13 cellular contexts compared by ENCODE assay signal in genomic region chr3:196323723-196324122, GRCh38. TPM values are rescaled to one million over a fixed set of nuclear protein-coding genes. Genes with fewer than 3 reads are reported as not detected.
DNase-seq lines count a peak whose midpoint lies in the region; ATAC-seq and TF ChIP-seq lines count a peak whose summit lies in the region.
"Had no signal": no experiment of that assay in that cellular context is flagged by ENCODE, and none has a peak within 500 bp of the region (broad histone marks: within the 10 kb centered on the region; RNA-seq: fewer than 3 reads in every experiment).

No MANE protein-coding gene starts in this region.

- DNase-seq in BJ (ENCODE audit: low read depth) (no peak), HFF-Myc (ENCODE audit: extremely low read depth, low read depth) (no peak), SJCRH30 (peak; percentile 92 to 94), foreskin keratinocyte (no peak), osteoblast (ENCODE audit: insufficient read length, low spot score, missing footprints) (no peak)
- no peak for DNase-seq in effector memory CD4-positive, alpha-beta T cell
- DNase-seq in activated T-cell treated with anti-CD3 and anti-CD28 coated beads, Interleukin-2, amount 50 U/mL, for 24 hours, result no peak
- DNase-seq: Calu3; KBM-7; stimulated activated CD4-positive, alpha-beta T cell treated with anti-CD3 and anti-CD28 coated beads, Interleukin-2, amount 100 ng/mL, for 48 hours; stimulated activated naive CD8-positive, alpha-beta T cell treated with anti-CD3 and anti-CD28 coated beads, Interleukin-15, amount 100 ng/mL, for 72 hours had no signal

- no peak overlapping the region for H3K4me2 ChIP-seq in osteoblast (ENCODE audit: insufficient read depth, low read length)

- peaks cover 4% of the 10 kb centered on the region for H3K27me3 Mint-ChIP-seq in activated T-helper 17 cell treated with anti-CD3 and anti-CD28 coated beads, Interleukin-2, amount 50 U/mL, for 72 hours
- H3K27me3 Mint-ChIP-seq in activated T-cell treated with anti-CD3 and anti-CD28 coated beads, Interleukin-2, amount 50 U/mL, for 24 hours, result no peaks in the 10 kb centered on the region
- H3K27me3 Mint-ChIP-seq: stimulated activated naive CD8-positive, alpha-beta T cell treated with anti-CD3 and anti-CD28 coated beads, Interleukin-15, amount 100 ng/mL, for 72 hours had no signal

- CTCF ChIA-PET in BJ (lab: Yijun Ruan, JAX), result interaction anchor here (0.6 kb wide), 1 partner anchor 211 kb away, joined by 3 read pairs; no protein-coding TSS in a partner anchor

- no peaks in the 10 kb centered on the region for H4K20me1 ChIP-seq in osteoblast (ENCODE audit: insufficient read depth, low read length)

- H3K9me3 ChIP-seq in SJCRH30 (replicated peaks), result no peaks in the 10 kb centered on the region
- no peaks in the 10 kb centered on the region for H3K9me3 ChIP-seq in effector memory CD4-positive, alpha-beta T cell (ENCODE audit: control insufficient read depth, low read length)
- H3K9me3 ChIP-seq in osteoblast (ENCODE audit: low read depth, low read length), result no peaks in the 10 kb centered on the region

- H3K4me1 Mint-ChIP-seq in activated T-helper 17 cell treated with anti-CD3 and anti-CD28 coated beads, Interleukin-2, amount 50 U/mL, for 72 hours, result no peaks in the 10 kb centered on the region
- peaks cover 9% of the 10 kb centered on the region for H3K4me1 Mint-ChIP-seq in activated T-cell treated with anti-CD3 and anti-CD28 coated beads, Interleukin-2, amount 50 U/mL, for 24 hours (ENCODE audit: low read depth)

- TF ChIP-seq CTCF in BJ (IDR thresholded peaks at IDR 0.05; ENCODE audit: insufficient read depth, low read depth, low read length) (0 out of 2 replicates have a peak, but pooled peaks have one; percentile 24), HFF-Myc (IDR thresholded peaks at IDR 0.05; ENCODE audit: low read depth, low read length, missing control alignments) (peak; percentile 37), foreskin keratinocyte (conservative IDR thresholded peaks at IDR 0.05) (peak; percentile 7), osteoblast (IDR thresholded peaks at IDR 0.05; ENCODE audit: extremely low read depth, low read depth, low read length) (no peak)

- no peaks in the 10 kb centered on the region for H3K79me2 ChIP-seq in osteoblast (ENCODE audit: insufficient read depth, low read length)

- H2AFZ ChIP-seq in osteoblast (ENCODE audit: low read length), result no peak overlapping the region

- no peak overlapping the region for H3K27ac Mint-ChIP-seq in activated T-helper 17 cell treated with anti-CD3 and anti-CD28 coated beads, Interleukin-2, amount 50 U/mL, for 72 hours
- H3K27ac Mint-ChIP-seq in activated T-cell treated with anti-CD3 and anti-CD28 coated beads, Interleukin-2, amount 50 U/mL, for 24 hours, result no peak overlapping the region
- H3K27ac Mint-ChIP-seq: T-helper 2 cell treated with Interferon-gamma antibody and Interleukin-4, amounts not matched to agents 5 μg/mL and 100 μg/mL, for 36 hours had no signal

- POLR2A ChIA-PET in BJ (lab: Charles Lee), result no interaction called here

- H3K36me3 Mint-ChIP-seq in activated T-helper 17 cell treated with anti-CD3 and anti-CD28 coated beads, Interleukin-2, amount 50 U/mL, for 72 hours (ENCODE audit: low read depth), result no peaks in the 10 kb centered on the region
- H3K36me3 Mint-ChIP-seq in activated T-cell treated with anti-CD3 and anti-CD28 coated beads, Interleukin-2, amount 50 U/mL, for 24 hours (ENCODE audit: low read depth), result no peaks in the 10 kb centered on the region

- H3K4me1 ChIP-seq in SJCRH30 (peaks cover 14% of the 10 kb centered on the region), foreskin keratinocyte (peaks cover 11% of the 10 kb centered on the region), osteoblast (ENCODE audit: insufficient read depth, low read length) (peaks cover 5% of the 10 kb centered on the region)
- no peaks in the 10 kb centered on the region for H3K4me1 ChIP-seq in effector memory CD4-positive, alpha-beta T cell (ENCODE audit: control insufficient read depth, insufficient read depth, low read length, poor library complexity, severe bottlenecking)

- H3K27ac ChIP-seq in SJCRH30, result peak overlapping the region; percentile 78
- no peak overlapping the region for H3K27ac ChIP-seq in foreskin keratinocyte
- H3K27ac ChIP-seq in effector memory CD4-positive, alpha-beta T cell (ENCODE audit: insufficient read depth, low read length, poor library complexity, severe bottlenecking), result no peak overlapping the region
- H3K27ac ChIP-seq in osteoblast (ENCODE audit: low read depth, low read length), result no peak overlapping the region

- H3K36me3 ChIP-seq in BJ (ENCODE audit: control insufficient read depth, insufficient read depth, low read length) (no peaks in the 10 kb centered on the region), SJCRH30 (no peaks in the 10 kb centered on the region), osteoblast (ENCODE audit: insufficient read depth, low read length) (no peaks in the 10 kb centered on the region)
- no peaks in the 10 kb centered on the region for H3K36me3 ChIP-seq in effector memory CD4-positive, alpha-beta T cell (ENCODE audit: control insufficient read depth, insufficient read depth, low read length)

- no peaks in the 10 kb centered on the region for H3K27me3 ChIP-seq in BJ (ENCODE audit: control insufficient read depth, insufficient read depth, low read length)
- H3K27me3 ChIP-seq in SJCRH30, result no peaks in the 10 kb centered on the region
- no peaks in the 10 kb centered on the region for H3K27me3 ChIP-seq in foreskin keratinocyte
- H3K27me3 ChIP-seq in effector memory CD4-positive, alpha-beta T cell (replicated peaks; ENCODE audit: control insufficient read depth, insufficient read depth, low read length, poor library complexity, severe bottlenecking), result no peaks in the 10 kb centered on the region
- H3K27me3 ChIP-seq in osteoblast (ENCODE audit: insufficient read depth, low read length), result no peaks in the 10 kb centered on the region

- H3K4me3 ChIP-seq in BJ (ENCODE audit: low read depth, low read length), result no peak overlapping the region
- no peak overlapping the region for H3K4me3 ChIP-seq in HFF-Myc (replicated peaks; ENCODE audit: low read depth, low read length)
- peak overlapping the region; percentile 25 for H3K4me3 ChIP-seq in SJCRH30
- no peak overlapping the region for H3K4me3 ChIP-seq in effector memory CD4-positive, alpha-beta T cell (ENCODE audit: insufficient read depth, low read depth, low read length, poor library complexity, severe bottlenecking)
- no peak overlapping the region for H3K4me3 ChIP-seq in osteoblast (ENCODE audit: insufficient read depth, low read length)

- H3K9me3 Mint-ChIP-seq in activated T-helper 17 cell treated with anti-CD3 and anti-CD28 coated beads, Interleukin-2, amount 50 U/mL, for 72 hours, result no peaks in the 10 kb centered on the region
- no peaks in the 10 kb centered on the region for H3K9me3 Mint-ChIP-seq in activated T-cell treated with anti-CD3 and anti-CD28 coated beads, Interleukin-2, amount 50 U/mL, for 24 hours
- H3K9me3 Mint-ChIP-seq: stimulated activated naive CD8-positive, alpha-beta T cell treated with anti-CD3 and anti-CD28 coated beads, Interleukin-15, amount 100 ng/mL, for 72 hours; T-helper 2 cell treated with Interferon-gamma antibody and Interleukin-4, amounts not matched to agents 5 μg/mL and 100 μg/mL, for 36 hours had no signal

- ATAC-seq in foreskin keratinocyte, result no peak
- ATAC-seq in activated T-helper 17 cell treated with anti-CD3 and anti-CD28 coated beads, Interleukin-2, amount 50 U/mL, for 72 hours (replicated peaks), result no peak
- ATAC-seq: stimulated activated naive CD8-positive, alpha-beta T cell treated with anti-CD3 and anti-CD28 coated beads, Interleukin-15, amount 100 ng/mL, for 72 hours had no signal

- no peak overlapping the region for H3K4me3 Mint-ChIP-seq in activated T-helper 17 cell treated with anti-CD3 and anti-CD28 coated beads, Interleukin-2, amount 50 U/mL, for 72 hours
- H3K4me3 Mint-ChIP-seq in activated T-cell treated with anti-CD3 and anti-CD28 coated beads, Interleukin-2, amount 50 U/mL, for 24 hours, result no peak overlapping the region
- H3K4me3 Mint-ChIP-seq: stimulated activated naive CD8-positive, alpha-beta T cell treated with anti-CD3 and anti-CD28 coated beads, Interleukin-15, amount 100 ng/mL, for 72 hours; T-helper 2 cell treated with Interferon-gamma antibody and Interleukin-4, amounts not matched to agents 5 μg/mL and 100 μg/mL, for 36 hours had no signal

RNA-seq across cellular contexts. Expression of gene DYNLT2B, which starts 5.7 kb away (rescaled TPM):
- 7.6 and 11.1 TPM in 2 replicates for polyA plus RNA-seq in BJ (2011; rRNA removed)
- polyA minus RNA-seq in BJ (2011; rRNA and poly(A)+ RNA removed), result 0.95 and 1.9 TPM in 2 replicates
- 3.9 and 4.7 TPM in 2 replicates for total RNA-seq in SJCRH30 (2014; rRNA removed; shearing (Covaris generic))
- total RNA-seq in foreskin keratinocyte, result 34.8 and 40.8 TPM in 2 replicates
- 55.6 and 62.4 TPM in 2 replicates for polyA plus RNA-seq in foreskin keratinocyte
- total RNA-seq in activated T-helper 17 cell treated with anti-CD3 and anti-CD28 coated beads, Interleukin-2, amount 50 U/mL, for 72 hours, result 10 to 100 TPM in 1 of 2 donors, 1 to 10 TPM in 1; 9.6 to 11.3 TPM
- 10.5 and 10.9 TPM in 2 replicates for total RNA-seq in osteoblast

RNA-seq across cellular contexts. Expression of gene TM4SF19, which starts 14.5 kb away (rescaled TPM):
- polyA plus RNA-seq in BJ (2011; rRNA removed), result not detected in 2 replicates
- polyA minus RNA-seq in BJ (2011; rRNA and poly(A)+ RNA removed), result not detected in 2 replicates
- total RNA-seq in SJCRH30 (2014; rRNA removed; shearing (Covaris generic)), result 0.38 and 0.76 TPM in 2 replicates
- total RNA-seq in foreskin keratinocyte, result 3.1 and 8.2 TPM in 2 replicates
- polyA plus RNA-seq in foreskin keratinocyte, result 2.4 and 6.1 TPM in 2 replicates
- total RNA-seq in activated T-helper 17 cell treated with anti-CD3 and anti-CD28 coated beads, Interleukin-2, amount 50 U/mL, for 72 hours, result not detected
- total RNA-seq in osteoblast, result 0.36 and 0.59 TPM in 2 replicates
- total RNA-seq: Calu3 had no signal

RNA-seq across cellular contexts. Expression of gene PCYT1A, which starts 36.2 kb away (rescaled TPM):
- 73.3 and 75.0 TPM in 2 replicates for polyA plus RNA-seq in BJ (2011; rRNA removed)
- polyA minus RNA-seq in BJ (2011; rRNA and poly(A)+ RNA removed), result 137 and 144 TPM in 2 replicates
- 17.7 and 19.6 TPM in 2 replicates for total RNA-seq in SJCRH30 (2014; rRNA removed; shearing (Covaris generic))
- 66.2 and 67.7 TPM in 2 replicates for total RNA-seq in foreskin keratinocyte
- polyA plus RNA-seq in foreskin keratinocyte, result 28.7 and 31.9 TPM in 2 replicates
- total RNA-seq in activated T-helper 17 cell treated with anti-CD3 and anti-CD28 coated beads, Interleukin-2, amount 50 U/mL, for 72 hours, result 10 to 100 TPM; 50.8 to 62.0 TPM
- 84.6 and 86.1 TPM in 2 replicates for total RNA-seq in osteoblast

Comparison
In these comparisons a context has a peak if more than half of its experiments do, and no peak if none do; other contexts are left out.
1. DNase-seq: peak in SJCRH30 (2 of 2); none in BJ (single experiment), HFF-Myc (single experiment), foreskin keratinocyte (0 of 2), effector memory CD4-positive, alpha-beta T cell (0 of 3), activated T-cell treated with anti-CD3 and anti-CD28 coated beads, Interleukin-2, amount 50 U/mL, for 24 hours (single experiment) and osteoblast (single experiment).